Comparison of ENCODE assay signal across 1 cellular context in genomic region chr10:38401565-38401964, GRCh38.
TF ChIP-seq lines count a peak whose summit lies in the region.

No MANE protein-coding gene starts in this region.

TF ChIP-seq in GM12878, 131 proteins besides CTCF, POLR2A, EP300 and RAD21:
- TF ChIP-seq MLLT1 (IDR thresholded peaks at IDR 0.05) (peak; percentile 96), ZBTB40 (IDR thresholded peaks at IDR 0.05; ENCODE audit: borderline replicate concordance) (peak; percentile 31; the same call in 1 of the 2 replicates)
TF ChIP-seq in GM12878: peak in this region for 2; not testable (repeated sequence) for 129.
